In genomic region chr15:99976811-99977271, GRCh38 we compare ENCODE assay signal across 16 cellular contexts.
A peak's percentile ranks its signal among the peaks of the same experiment; 100 is the strongest.
DNase-seq lines count a peak whose midpoint lies in the region; ATAC-seq and TF ChIP-seq lines count a peak whose summit lies in the region.
"Had no signal": no experiment of that assay in that cellular context is flagged by ENCODE, and none has a peak within 500 bp of the region (broad histone marks: within the 10 kb centered on the region; RNA-seq: fewer than 3 reads in every experiment).

No MANE protein-coding gene starts in this region.

- H3K79me1 ChIP-seq in neuronal stem cell (ENCODE audit: low read depth, low read length), result no peaks in the 10 kb centered on the region

- H2BK120ac ChIP-seq in neuronal stem cell (ENCODE audit: low read depth, low read length), result no peak overlapping the region

- H2AFZ ChIP-seq in mammary epithelial cell (ENCODE audit: low read depth, low read length), result no peak overlapping the region
- no peak overlapping the region for H2AFZ ChIP-seq in neuronal stem cell (ENCODE audit: low read length)

- no peak overlapping the region for H2BK15ac ChIP-seq in neuronal stem cell (ENCODE audit: low read length)

- H3K79me2 ChIP-seq in mammary epithelial cell (ENCODE audit: insufficient read depth, low read length), result no peaks in the 10 kb centered on the region

- H3K9ac ChIP-seq in mammary epithelial cell (ENCODE audit: insufficient read depth, low read length) (no peak overlapping the region), neuronal stem cell (ENCODE audit: low read depth, low read length, poor library complexity) (no peak overlapping the region)

- WGBS in mammary epithelial cell (ENCODE audit: low coverage, missing lambda C conversion rate), result 20% methylated on average over 9 of the region's 9 CpGs
- WGBS in neuronal stem cell (ENCODE audit: extremely low coverage in 2 of 2, insufficient read length in 2 of 2, insufficient replicate concordance in 1 of 2), 2 donors, result no CpG with 5 or more reads among the region's 9 CpGs

- no peak overlapping the region for H3K18ac ChIP-seq in neuronal stem cell (ENCODE audit: low read length)

- in situ Hi-C loops in mammary epithelial cell (cut with MboI; ENCODE audit: low sequenced_read_pairs in 2 of 2), result no loop called here

- dilution Hi-C loops in mammary epithelial cell (cut with HindIII; ENCODE audit: low sequenced_read_pairs), result no loop called here

- H3K27ac ChIP-seq in right atrium auricular region (no peak overlapping the region), mammary epithelial cell (ENCODE audit: insufficient read depth, low read depth, low read length) (no peak overlapping the region), neuronal stem cell (replicated peaks; ENCODE audit: low read length) (no peak overlapping the region)
- H3K27ac ChIP-seq: left ventricle myocardium inferior, sigmoid colon, SK-N-MC had no signal

- H3K27me3 ChIP-seq in right atrium auricular region, result no peaks in the 10 kb centered on the region
- H3K27me3 ChIP-seq in mammary epithelial cell (ENCODE audit: insufficient read depth, low read length), result no peaks in the 10 kb centered on the region
- no peaks in the 10 kb centered on the region for H3K27me3 ChIP-seq in neuronal stem cell (ENCODE audit: control insufficient read depth in 3 of 3, insufficient read depth in 3 of 3, low read depth in 1 of 3, low read length in 3 of 3)
- H3K27me3 ChIP-seq: sigmoid colon had no signal

- H4K91ac ChIP-seq in neuronal stem cell (ENCODE audit: low read depth, low read length, poor library complexity), result no peak overlapping the region

- DNase-seq in left cardiac atrium (no peak), right atrium auricular region (ENCODE audit: low spot score) (no peak), mammary epithelial cell (peak; percentile 64), left kidney (ENCODE audit: low read depth, low spot score) (peak; percentile 50), hippocampal formation (lab: John Stamatoyannopoulos, UW) (no peak), neuronal stem cell (ENCODE audit: low spot score) (no peak), NCI-H128 (lab: John Stamatoyannopoulos, UW; ENCODE audit: unreplicated experiment) (no peak)
- DNase-seq: activated effector memory CD4-positive, alpha-beta T cell treated with anti-CD3 and anti-CD28 coated beads, Interleukin-2, amount 50 U/mL, for 16 hours; effector CD8-positive, alpha-beta T cell; GF-D8; left ventricle myocardium inferior; NCI-H1417; sigmoid colon; stimulated activated naive B cell treated with anti-CD40 and anti-IgM and Interleukin-4, amounts not matched to agents 10 μg/mL and 1 μg/mL and 100 μg/mL, for 72 hours had no signal

- H3K36me3 ChIP-seq in right atrium auricular region (no peaks in the 10 kb centered on the region), mammary epithelial cell (ENCODE audit: insufficient read depth, low read length) (no peaks in the 10 kb centered on the region), neuronal stem cell (replicated peaks in 1 of 2; ENCODE audit: control insufficient read depth in 2 of 2, insufficient read depth in 2 of 2, low read length in 2 of 2) (no peaks in the 10 kb centered on the region)
- H3K36me3 ChIP-seq: left ventricle myocardium inferior, sigmoid colon had no signal

- H2BK12ac ChIP-seq in neuronal stem cell (ENCODE audit: low read length), result no peak overlapping the region

- no peak overlapping the region for H3K14ac ChIP-seq in neuronal stem cell (ENCODE audit: low read length)

- no peak for TF ChIP-seq CTCF in right atrium auricular region (IDR thresholded peaks at IDR 0.05)
- no peak for TF ChIP-seq CTCF in mammary epithelial cell (conservative IDR thresholded peaks at IDR 0.05 in 1 of 2, IDR thresholded peaks at IDR 0.05 in 1 of 2; ENCODE audit: extremely low read depth in 1 of 2, insufficient read depth in 1 of 2, low read depth in 1 of 2, low read length in 2 of 2)

- H3K4me2 ChIP-seq in mammary epithelial cell (ENCODE audit: insufficient read depth, low read depth, low read length) (no peak overlapping the region), neuronal stem cell (ENCODE audit: insufficient read depth, low read length, poor library complexity, severe bottlenecking) (no peak overlapping the region)

- H3K4me3 ChIP-seq in right atrium auricular region, result no peak overlapping the region
- no peak overlapping the region for H3K4me3 ChIP-seq in mammary epithelial cell (replicated peaks in 1 of 3; ENCODE audit: insufficient read depth in 1 of 3, low read depth in 2 of 3, low read length in 3 of 3)
- H3K4me3 ChIP-seq in neuronal stem cell (ENCODE audit: low read length in 2 of 2), result no peak overlapping the region
- H3K4me3 ChIP-seq: left ventricle myocardium inferior, sigmoid colon, SK-N-MC had no signal

- CTCF ChIA-PET in mammary epithelial cell (lab: Charles Lee; ENCODE audit: low non-redundant PET), result no interaction called here

- ATAC-seq in left cardiac atrium (peak; percentile 21 to 35), GM21423 (IDR thresholded peaks at IDR 0.05; ENCODE audit: unreplicated experiment) (no peak)
- ATAC-seq: stimulated activated naive B cell treated with anti-CD40 and anti-IgM and Interleukin-4, amounts not matched to agents 10 μg/mL and 1 μg/mL and 100 μg/mL, for 72 hours had no signal

- no peak overlapping the region for H2AK5ac ChIP-seq in neuronal stem cell (ENCODE audit: low read depth, low read length)

- H3K23ac ChIP-seq in neuronal stem cell (ENCODE audit: low read depth, low read length, poor library complexity), result no peak overlapping the region

- no peaks in the 10 kb centered on the region for H4K20me1 ChIP-seq in mammary epithelial cell (ENCODE audit: insufficient read depth, low read length)

- H3K9me3 ChIP-seq in right atrium auricular region, result no peaks in the 10 kb centered on the region
- H3K9me3 ChIP-seq in mammary epithelial cell (replicated peaks; ENCODE audit: insufficient read depth, low read length), result no peaks in the 10 kb centered on the region
- no peaks in the 10 kb centered on the region for H3K9me3 ChIP-seq in neuronal stem cell (replicated peaks in 1 of 2; ENCODE audit: control insufficient read depth in 2 of 2, insufficient read depth in 1 of 2, low read depth in 1 of 2, low read length in 2 of 2)
- H3K9me3 ChIP-seq: left ventricle myocardium inferior, sigmoid colon had no signal

- H3K4ac ChIP-seq in neuronal stem cell (ENCODE audit: low read length), result no peak overlapping the region

- H2BK5ac ChIP-seq in neuronal stem cell (ENCODE audit: low read length), result no peak overlapping the region

- intact Hi-C loops in left cardiac atrium (cut with DNase I) (no loop called here), mammary epithelial cell (cut with micrococcal nuclease) (no loop called here)

- no peak overlapping the region for H4K8ac ChIP-seq in neuronal stem cell (ENCODE audit: low read depth, low read length)

- no TSS peak for BruUV-seq in mammary epithelial cell (replicated peaks; lab: Mats Ljungman, UMichigan)

- H3K4me1 ChIP-seq in right atrium auricular region, result peaks cover 0 to 9% of the 10 kb centered on the region in 2 donors
- peaks cover 11% of the 10 kb centered on the region for H3K4me1 ChIP-seq in mammary epithelial cell (ENCODE audit: insufficient read depth, low read length)
- H3K4me1 ChIP-seq in neuronal stem cell (ENCODE audit: control insufficient read depth in 2 of 2, insufficient read depth in 1 of 2, low read depth in 1 of 2, low read length in 2 of 2), result no peaks in the 10 kb centered on the region
- H3K4me1 ChIP-seq: sigmoid colon had no signal

Comparison
In these comparisons a context has a peak if more than half of its experiments do, and no peak if none do; other contexts are left out.
1. DNase-seq: peak in mammary epithelial cell (single experiment) and left kidney (single experiment); none in left cardiac atrium (single experiment), right atrium auricular region (single experiment), hippocampal formation (0 of 2), neuronal stem cell (single experiment) and NCI-H128 (single experiment).